ENCODE assay signal across 11 cellular contexts in genomic region chr17:71114911-71115668, GRCh38.
DNase-seq lines count a peak whose midpoint lies in the region; ATAC-seq and TF ChIP-seq lines count a peak whose summit lies in the region.
"Had no signal": no experiment of that assay in that cellular context is flagged by ENCODE, and none has a peak within 500 bp of the region (broad histone marks: within the 10 kb centered on the region; RNA-seq: fewer than 3 reads in every experiment).

No MANE protein-coding gene starts in this region.

- peaks cover 0 to 27% (median 9%) of the 10 kb centered on the region in 4 donors for H3K4me1 ChIP-seq in right lobe of liver
- H3K4me1 ChIP-seq in mucosa of descending colon (ENCODE audit: low read depth) = no peaks in the 10 kb centered on the region
- H3K4me1 ChIP-seq: HAP-1 had no signal

- WGBS in right lobe of liver (ENCODE audit: insufficient coverage, low coverage, low lambda C conversion rate, missing lambda C conversion rate) = 62% methylated on average over 7 of the region's 7 CpGs

- TF ChIP-seq CTCF in WERI-Rb-1 (IDR thresholded peaks at IDR 0.05; ENCODE audit: low read depth, low read length) = no peak
- no peak for TF ChIP-seq CTCF in right lobe of liver (IDR thresholded peaks at IDR 0.05)
- TF ChIP-seq CTCF in mucosa of descending colon (IDR thresholded peaks at IDR 0.05) = no peak

- intact Hi-C loops in right lobe of liver (cut with DNase I) = no loop called here
- intact Hi-C loops in mucosa of descending colon (cut with DNase I, micrococcal nuclease) = no loop called here

- H3K27ac ChIP-seq in WERI-Rb-1 = no peak overlapping the region
- H3K27ac ChIP-seq in right lobe of liver = peak overlapping the region in 1 of 3 donors; percentile 54

- H3K27me3 ChIP-seq in WERI-Rb-1 (ENCODE audit: insufficient read depth, low read depth, severe bottlenecking) = peaks cover 90% of the 10 kb centered on the region
- no peaks in the 10 kb centered on the region for H3K27me3 ChIP-seq in right lobe of liver

- TF ChIP-seq POLR2A in right lobe of liver (IDR thresholded peaks at IDR 0.05) = no peak

- H3K9me3 ChIP-seq in WERI-Rb-1 (ENCODE audit: severe bottlenecking) = no peaks in the 10 kb centered on the region
- H3K9me3 ChIP-seq in right lobe of liver = no peaks in the 10 kb centered on the region
- no peaks in the 10 kb centered on the region for H3K9me3 ChIP-seq in mucosa of descending colon
- H3K9me3 ChIP-seq: HAP-1 had no signal

- H3K36me3 ChIP-seq in WERI-Rb-1 (no peaks in the 10 kb centered on the region), right lobe of liver (no peaks in the 10 kb centered on the region), mucosa of descending colon (ENCODE audit: low read depth) (no peaks in the 10 kb centered on the region)
- H3K36me3 ChIP-seq: HAP-1 had no signal

- DNase-seq in D341Med (ENCODE audit: low spot score) (peak; percentile 44), WERI-Rb-1 (peak; percentile 20), right lobe of liver (no peak), mucosa of descending colon (no peak)
- no peak for DNase-seq in activated CD4-positive, alpha-beta T cell treated with anti-CD3 and anti-CD28 coated beads, Interleukin-2, amount 50 U/mL, for 4 hours
- DNase-seq: CD8-positive, alpha-beta T cell; COR-L47; KG1 had no signal

- H3K4me3 ChIP-seq in WERI-Rb-1 (ENCODE audit: low read depth, low read length) = no peak overlapping the region
- H3K4me3 ChIP-seq in right lobe of liver = no peak overlapping the region
- no peak overlapping the region for H3K4me3 ChIP-seq in mucosa of descending colon
- H3K4me3 ChIP-seq: HAP-1 had no signal

- ATAC-seq in right lobe of liver = peak; percentile 24 to 61 (median 44)
- no peak for ATAC-seq in HG03280 (IDR thresholded peaks at IDR 0.05; ENCODE audit: unreplicated experiment)
- no peak for ATAC-seq in mucosa of descending colon
- no peak for ATAC-seq in HG03442 (IDR thresholded peaks at IDR 0.05; ENCODE audit: unreplicated experiment)
- ATAC-seq: CD8-positive, alpha-beta T cell had no signal

Comparison
In these comparisons a context has a peak if more than half of its experiments do, and no peak if none do; other contexts are left out.
1. DNase-seq: peak in D341Med (single experiment) and WERI-Rb-1 (single experiment); none in right lobe of liver (0 of 3), activated CD4-positive, alpha-beta T cell treated with anti-CD3 and anti-CD28 coated beads, Interleukin-2, amount 50 U/mL, for 4 hours (0 of 2) and mucosa of descending colon (0 of 3).
2. ATAC-seq: peak in right lobe of liver (4 of 4); none in HG03280 (single experiment), mucosa of descending colon (single experiment) and HG03442 (single experiment).